ENCODE assay signal across 1 cellular context in the genomic region with DNA sequence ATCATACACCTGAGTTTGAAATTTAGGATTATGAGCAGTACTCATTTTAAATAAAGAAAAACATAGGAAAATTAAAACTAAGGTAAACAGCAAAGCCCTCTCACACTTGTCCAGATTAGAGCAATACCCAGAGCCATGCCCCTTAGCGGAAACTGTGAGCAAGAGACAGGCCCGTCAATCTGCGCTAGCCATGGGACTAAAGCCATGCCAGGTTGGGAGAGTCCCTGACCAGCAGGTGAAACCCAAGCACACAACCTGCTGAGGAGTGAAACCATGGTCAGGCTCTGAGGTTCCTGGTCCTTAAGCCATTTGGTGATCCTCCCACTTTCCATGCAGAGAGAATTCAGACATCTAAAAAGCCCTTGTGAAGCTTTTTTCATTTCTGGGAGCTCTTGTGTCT.
TF ChIP-seq lines count a peak whose summit lies in the region.

No MANE protein-coding gene starts in this region.

TF ChIP-seq in GM12878, 131 proteins besides CTCF, POLR2A, EP300 and RAD21 (continued from another document):
- no peak for TF ChIP-seq EZH2 (IDR thresholded peaks at IDR 0.05; ENCODE audit: borderline replicate concordance, control insufficient read depth, low read depth, low read length)
- TF ChIP-seq POLR2AphosphoS2 (IDR thresholded peaks at IDR 0.05; ENCODE audit: low read depth, low read length): no peak
- no peak for TF ChIP-seq RB1 (IDR thresholded peaks at IDR 0.05; ENCODE audit: borderline replicate concordance)
- TF ChIP-seq ESRRA (IDR thresholded peaks at IDR 0.05; ENCODE audit: low read length): no peak
- no peak for TF ChIP-seq CBX3 (IDR thresholded peaks at IDR 0.05; ENCODE audit: borderline replicate concordance, low read depth)
- TF ChIP-seq, protein P1, sequence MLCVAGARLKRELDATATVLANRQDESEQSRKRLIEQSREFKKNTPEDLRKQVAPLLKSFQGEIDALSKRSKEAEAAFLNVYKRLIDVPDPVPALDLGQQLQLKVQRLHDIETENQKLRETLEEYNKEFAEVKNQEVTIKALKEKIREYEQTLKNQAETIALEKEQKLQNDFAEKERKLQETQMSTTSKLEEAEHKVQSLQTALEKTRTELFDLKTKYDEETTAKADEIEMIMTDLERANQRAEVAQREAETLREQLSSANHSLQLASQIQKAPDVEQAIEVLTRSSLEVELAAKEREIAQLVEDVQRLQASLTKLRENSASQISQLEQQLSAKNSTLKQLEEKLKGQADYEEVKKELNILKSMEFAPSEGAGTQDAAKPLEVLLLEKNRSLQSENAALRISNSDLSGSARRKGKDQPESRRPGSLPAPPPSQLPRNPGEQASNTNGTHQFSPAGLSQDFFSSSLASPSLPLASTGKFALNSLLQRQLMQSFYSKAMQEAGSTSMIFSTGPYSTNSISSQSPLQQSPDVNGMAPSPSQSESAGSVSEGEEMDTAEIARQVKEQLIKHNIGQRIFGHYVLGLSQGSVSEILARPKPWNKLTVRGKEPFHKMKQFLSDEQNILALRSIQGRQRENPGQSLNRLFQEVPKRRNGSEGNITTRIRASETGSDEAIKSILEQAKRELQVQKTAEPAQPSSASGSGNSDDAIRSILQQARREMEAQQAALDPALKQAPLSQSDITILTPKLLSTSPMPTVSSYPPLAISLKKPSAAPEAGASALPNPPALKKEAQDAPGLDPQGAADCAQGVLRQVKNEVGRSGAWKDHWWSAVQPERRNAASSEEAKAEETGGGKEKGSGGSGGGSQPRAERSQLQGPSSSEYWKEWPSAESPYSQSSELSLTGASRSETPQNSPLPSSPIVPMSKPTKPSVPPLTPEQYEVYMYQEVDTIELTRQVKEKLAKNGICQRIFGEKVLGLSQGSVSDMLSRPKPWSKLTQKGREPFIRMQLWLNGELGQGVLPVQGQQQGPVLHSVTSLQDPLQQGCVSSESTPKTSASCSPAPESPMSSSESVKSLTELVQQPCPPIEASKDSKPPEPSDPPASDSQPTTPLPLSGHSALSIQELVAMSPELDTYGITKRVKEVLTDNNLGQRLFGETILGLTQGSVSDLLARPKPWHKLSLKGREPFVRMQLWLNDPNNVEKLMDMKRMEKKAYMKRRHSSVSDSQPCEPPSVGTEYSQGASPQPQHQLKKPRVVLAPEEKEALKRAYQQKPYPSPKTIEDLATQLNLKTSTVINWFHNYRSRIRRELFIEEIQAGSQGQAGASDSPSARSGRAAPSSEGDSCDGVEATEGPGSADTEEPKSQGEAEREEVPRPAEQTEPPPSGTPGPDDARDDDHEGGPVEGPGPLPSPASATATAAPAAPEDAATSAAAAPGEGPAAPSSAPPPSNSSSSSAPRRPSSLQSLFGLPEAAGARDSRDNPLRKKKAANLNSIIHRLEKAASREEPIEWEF (IDR thresholded peaks at IDR 0.05; ENCODE audit: insufficient replicate concordance, low read depth, low read length): no peak
- TF ChIP-seq TCF3 (IDR thresholded peaks at IDR 0.05; ENCODE audit: borderline replicate concordance, insufficient read depth, low read depth, low read length): no peak
